ENCODE assay signal across 2 cellular contexts in the genomic region with DNA sequence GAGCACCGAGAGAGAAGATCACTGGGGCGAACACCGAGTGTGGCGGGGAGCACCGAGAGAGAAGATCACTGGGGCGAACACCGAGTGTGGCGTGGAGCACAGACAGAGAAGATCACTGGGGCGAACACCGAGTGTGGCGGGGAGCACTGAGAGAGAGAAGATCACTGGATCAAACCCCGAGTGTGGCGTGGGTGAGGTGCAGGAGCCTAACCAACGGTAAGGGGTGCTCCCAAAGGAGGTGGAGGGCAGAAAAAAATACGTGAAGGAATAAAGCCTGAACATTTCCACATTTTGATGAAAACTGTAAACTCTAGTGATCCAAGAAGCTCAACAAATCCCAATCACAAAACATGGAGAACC.
TF ChIP-seq lines count a peak whose summit lies in the region.

No MANE protein-coding gene starts in this region.

TF ChIP-seq in K562, 482 proteins besides CTCF, POLR2A, EP300 and RAD21:
- TF ChIP-seq ZNF263 (CRISPR knock-in tag; IDR thresholded peaks at IDR 0.05; ENCODE audit: borderline replicate concordance): peak; percentile 85

TF ChIP-seq in HepG2, 621 proteins besides CTCF, POLR2A, EP300 and RAD21:
- TF ChIP-seq ZNF263 (CRISPR knock-in tag; IDR thresholded peaks at IDR 0.05): peak; percentile 79
